Comparison of ENCODE assay signal across 14 cellular contexts in the genomic region with DNA sequence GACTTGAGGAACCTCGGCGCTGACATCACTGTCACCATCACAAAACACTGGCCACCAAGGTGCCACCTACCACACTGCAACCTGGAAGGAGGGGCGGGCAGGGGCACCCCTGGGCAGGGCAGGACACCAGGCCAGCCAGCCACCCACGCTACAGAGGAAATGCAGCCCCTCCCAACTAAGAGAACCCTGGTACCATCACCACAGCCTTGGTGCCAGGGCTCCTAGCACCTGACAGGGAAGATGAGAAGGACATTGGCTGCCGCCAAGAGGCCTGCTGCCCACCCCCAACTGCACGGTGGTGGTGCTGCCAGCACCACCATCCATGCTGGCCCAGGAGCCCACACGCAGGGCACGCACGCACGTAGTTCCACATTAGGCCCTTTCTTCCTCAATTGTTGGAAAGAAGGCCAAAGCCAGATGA.
DNase-seq lines count a peak whose midpoint lies in the region; ATAC-seq and TF ChIP-seq lines count a peak whose summit lies in the region.
"Had no signal": no experiment of that assay in that cellular context is flagged by ENCODE, and none has a peak within 500 bp of the region (broad histone marks: within the 10 kb centered on the region; RNA-seq: fewer than 3 reads in every experiment).

No MANE protein-coding gene starts in this region.

- H3K9me3 Mint-ChIP-seq in natural killer cell = no peaks in the 10 kb centered on the region
- H3K9me3 Mint-ChIP-seq: T-helper 1 cell treated with Interleukin-12 subunit alpha and Interleukin-12 subunit beta and Interleukin-4 antibody, amounts not matched to agents 30 μg/mL and 1 μg/mL, for 36 hours had no signal

- H3K36me3 Mint-ChIP-seq in natural killer cell = no peaks in the 10 kb centered on the region

- no peak overlapping the region for H3K4me3 ChIP-seq in spleen
- H3K4me3 ChIP-seq: body of pancreas had no signal

- CTCF ChIA-PET in RWPE1 (lab: Yijun Ruan, JAX) = no interaction called here

- no peak for TF ChIP-seq CTCF in natural killer cell (IDR thresholded peaks at IDR 0.05)
- TF ChIP-seq CTCF in spleen (IDR thresholded peaks at IDR 0.05 in 8 of 11, conservative IDR thresholded peaks at IDR 0.05 in 3 of 11) = no peak
- TF ChIP-seq CTCF in RWPE1 (conservative IDR thresholded peaks at IDR 0.05; ENCODE audit: low read depth) = no peak

- ATAC-seq in natural killer cell (peak in 1 of 3 donors; percentile 15), GM21360 (IDR thresholded peaks at IDR 0.05; ENCODE audit: unreplicated experiment) (no peak)
- ATAC-seq: body of pancreas; stimulated activated naive CD8-positive, alpha-beta T cell treated with anti-CD3 and anti-CD28 coated beads, Interleukin-15, amount 100 ng/mL, for 72 hours; WTC11 had no signal

- peaks cover 3 to 85% (median 43%) of the 10 kb centered on the region in 6 donors for H3K4me1 ChIP-seq in spleen

- no peak for TF ChIP-seq POLR2A in spleen (IDR thresholded peaks at IDR 0.05)

- no peaks in the 10 kb centered on the region for H3K9me3 ChIP-seq in spleen
- H3K9me3 ChIP-seq: body of pancreas had no signal

- peak overlapping the region; percentile 49 for H3K27ac ChIP-seq in cingulate gyrus (ENCODE audit: low read depth, low read length)
- peak overlapping the region in 3 of 8 donors; percentile 8 to 50 (median 33) for H3K27ac ChIP-seq in spleen
- no peak overlapping the region for H3K27ac ChIP-seq in RWPE1
- H3K27ac ChIP-seq: body of pancreas had no signal

- H3K27ac Mint-ChIP-seq in natural killer cell = peak overlapping the region; percentile 34 to 45
- H3K27ac Mint-ChIP-seq: stimulated activated naive CD8-positive, alpha-beta T cell treated with anti-CD3 and anti-CD28 coated beads, Interleukin-15, amount 100 ng/mL, for 72 hours; T-helper 1 cell treated with Interleukin-12 subunit alpha and Interleukin-12 subunit beta and Interleukin-4 antibody, amounts not matched to agents 30 μg/mL and 1 μg/mL, for 36 hours; WTC11 had no signal

- H3K4me3 Mint-ChIP-seq in natural killer cell = no peak overlapping the region
- H3K4me3 Mint-ChIP-seq: stimulated activated naive CD8-positive, alpha-beta T cell treated with anti-CD3 and anti-CD28 coated beads, Interleukin-15, amount 100 ng/mL, for 72 hours; T-helper 1 cell treated with Interleukin-12 subunit alpha and Interleukin-12 subunit beta and Interleukin-4 antibody, amounts not matched to agents 30 μg/mL and 1 μg/mL, for 36 hours; WTC11 had no signal

- H3K4me1 Mint-ChIP-seq in natural killer cell = peaks cover 21 to 33% of the 10 kb centered on the region in 2 donors

- intact Hi-C loops in natural killer cell (cut with micrococcal nuclease) = no loop called here
- intact Hi-C loops in spleen (cut with DNase I; ENCODE audit: low total_unique reads) = no loop called here

- H3K36me3 ChIP-seq in spleen = peaks cover 0 to 12% (median 0%) of the 10 kb centered on the region in 6 donors

- POLR2A ChIA-PET in RWPE1 (lab: Yijun Ruan, JAX; ENCODE audit: low non-redundant PET) = no interaction called here

- DNase-seq in CD1c-positive myeloid dendritic cell (ENCODE audit: extremely low spot score) (peak; percentile 64), natural killer cell (peak; percentile 14), spleen (peak; percentile 60), AG08395 (ENCODE audit: low spot score) (no peak), RWPE1 (ENCODE audit: low spot score) (no peak)
- DNase-seq: activated naive CD4-positive, alpha-beta T cell; kidney glomerular epithelial cell; SIG-M5 had no signal

- no peaks in the 10 kb centered on the region for H3K27me3 ChIP-seq in spleen (replicated peaks in 1 of 7)
- H3K27me3 ChIP-seq: body of pancreas had no signal

- 74 to 91% (median 88%) methylated on average over 9 to 10 of the region's 10 CpGs for WGBS in spleen, 5 donors

- no peaks in the 10 kb centered on the region for H3K27me3 Mint-ChIP-seq in natural killer cell (ENCODE audit: low read depth in 2 of 2)
- H3K27me3 Mint-ChIP-seq: stimulated activated naive CD8-positive, alpha-beta T cell treated with anti-CD3 and anti-CD28 coated beads, Interleukin-15, amount 100 ng/mL, for 72 hours had no signal

Comparison
In these comparisons a context has a peak if more than half of its experiments do, and no peak if none do; other contexts are left out.
1. DNase-seq: peak in CD1c-positive myeloid dendritic cell (single experiment), natural killer cell (single experiment) and spleen (single experiment); none in AG08395 (single experiment) and RWPE1 (single experiment).